8 cellular contexts compared by ENCODE assay signal in the genomic region with DNA sequence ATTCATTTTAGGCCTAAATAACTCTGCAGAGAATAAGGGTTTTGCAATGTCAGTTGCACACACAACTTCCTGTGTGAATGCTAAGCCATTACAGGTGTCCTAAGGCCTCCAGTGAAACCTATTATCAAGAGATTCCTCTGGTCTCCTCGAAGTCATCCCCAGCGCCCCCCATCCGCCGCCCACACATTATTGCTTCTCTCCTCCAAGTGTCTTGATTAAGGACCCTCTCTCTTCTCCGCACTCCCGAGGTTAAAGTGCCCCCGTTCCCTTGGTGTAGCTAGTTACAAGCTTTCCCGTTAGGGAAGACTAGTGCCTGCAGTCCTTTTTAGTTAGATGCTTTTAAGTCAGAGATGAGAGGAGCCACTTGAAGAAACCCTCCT. TPM values are rescaled to one million over a fixed set of nuclear protein-coding genes. Genes with fewer than 3 reads are reported as not detected.
A peak's percentile ranks its signal among the peaks of the same experiment; 100 is the strongest.
DNase-seq lines count a peak whose midpoint lies in the region; ATAC-seq and TF ChIP-seq lines count a peak whose summit lies in the region.

No MANE protein-coding gene starts in this region.

- H3F3A ChIP-seq in OCI-LY1 (ENCODE audit: insufficient read depth, low read length): no peaks in the 10 kb centered on the region

- peak overlapping the region; percentile 98 for H3K27ac ChIP-seq in OCI-LY1 (ENCODE audit: low read depth, low read length, poor library complexity, severe bottlenecking)
- H3K27ac ChIP-seq in left ventricle myocardium inferior (replicated peaks): peak overlapping the region; percentile 98

- H3K9me3 ChIP-seq in OCI-LY1 (ENCODE audit: low read length) (no peaks in the 10 kb centered on the region), left ventricle myocardium inferior (replicated peaks) (no peaks in the 10 kb centered on the region), skeletal muscle satellite cell (replicated peaks; ENCODE audit: low read length) (no peaks in the 10 kb centered on the region)

- POLR2A ChIA-PET in HEK293T (lab: Yijun Ruan, JAX): interaction anchor here (1.5 kb wide), 1 partner anchor 58 kb away, joined by 5 read pairs; no protein-coding TSS in a partner anchor

- TF ChIP-seq CTCF in OCI-LY1 (IDR thresholded peaks at IDR 0.05; ENCODE audit: low read length) (no peak), left ventricle myocardium inferior (IDR thresholded peaks at IDR 0.05; ENCODE audit: borderline replicate concordance) (no peak)

- H3K4me3 ChIP-seq in OCI-LY1 (ENCODE audit: low read depth, low read length, poor library complexity, severe bottlenecking) (peak overlapping the region; percentile 69), left ventricle myocardium inferior (peak overlapping the region; percentile 93), skeletal muscle satellite cell (ENCODE audit: low read length) (peak overlapping the region; percentile 98)

- CTCF ChIA-PET in activated naive CD4-positive, alpha-beta T cell treated with anti-CD3 and anti-CD28 coated beads for 36 hours (lab: Charles Lee): interaction anchor here (1.2 to 1.5 kb wide), 5 partner anchors 9 to 89 kb away, joined by 3 to 7 read pairs (median 5); no protein-coding TSS in a partner anchor
- CTCF ChIA-PET in HEK293T (lab: Yijun Ruan, JAX): interaction anchor here (0.9 to 1.6 kb wide), 5 partner anchors 14 to 251 kb away, joined by 3 read pairs; no protein-coding TSS in a partner anchor

- peaks cover 70% of the 10 kb centered on the region for H3K4me1 ChIP-seq in OCI-LY1 (ENCODE audit: insufficient read depth, low read length, severe bottlenecking)
- H3K4me1 ChIP-seq in left ventricle myocardium inferior: peaks cover 66% of the 10 kb centered on the region
- peaks cover 49% of the 10 kb centered on the region for H3K4me1 ChIP-seq in skeletal muscle satellite cell (ENCODE audit: control insufficient read depth, insufficient read depth, low read length)

- peaks cover 11% of the 10 kb centered on the region for H3K36me3 Mint-ChIP-seq in activated naive CD4-positive, alpha-beta T cell treated with anti-CD3 and anti-CD28 coated beads for 36 hours (ENCODE audit: low read depth)

- peak overlapping the region; percentile 99 for H3K4me3 Mint-ChIP-seq in activated naive CD4-positive, alpha-beta T cell treated with anti-CD3 and anti-CD28 coated beads for 36 hours

- no peaks in the 10 kb centered on the region for H3K27me3 ChIP-seq in OCI-LY1 (ENCODE audit: insufficient read depth, low read length)
- H3K27me3 ChIP-seq in left ventricle myocardium inferior (ENCODE audit: low read depth): no peaks in the 10 kb centered on the region
- H3K27me3 ChIP-seq in skeletal muscle satellite cell (ENCODE audit: control insufficient read depth, insufficient read depth, low read length): no peaks in the 10 kb centered on the region

- no peaks in the 10 kb centered on the region for H3K9me2 ChIP-seq in OCI-LY1 (ENCODE audit: low read depth, low read length)

- peak overlapping the region; percentile 77 for H3K9ac ChIP-seq in OCI-LY1 (ENCODE audit: low read length)
- H3K9ac ChIP-seq in skeletal muscle satellite cell (ENCODE audit: low read depth, low read length): peak overlapping the region; percentile 99

- H3K4me2 ChIP-seq in OCI-LY1 (ENCODE audit: low read length) (peak overlapping the region; percentile 94), skeletal muscle satellite cell (ENCODE audit: low read length) (peak overlapping the region; percentile 92)

- no peaks in the 10 kb centered on the region for H3K27me3 Mint-ChIP-seq in activated naive CD4-positive, alpha-beta T cell treated with anti-CD3 and anti-CD28 coated beads for 36 hours (ENCODE audit: low read depth)

- H3K27ac Mint-ChIP-seq in activated naive CD4-positive, alpha-beta T cell treated with anti-CD3 and anti-CD28 coated beads for 36 hours: peak overlapping the region; percentile 99

- DNase-seq in DMS79 (lab: John Stamatoyannopoulos, UW) (peak; percentile 24), left ventricle myocardium inferior (no peak), HEK293T (ENCODE audit: extremely low spot score) (no peak)
- peak; percentile 62 for DNase-seq in activated naive CD4-positive, alpha-beta T cell treated with anti-CD3 and anti-CD28 coated beads for 36 hours

- H3K4me1 Mint-ChIP-seq in activated naive CD4-positive, alpha-beta T cell treated with anti-CD3 and anti-CD28 coated beads for 36 hours (ENCODE audit: low read depth): peaks cover 52% of the 10 kb centered on the region

- H4K20me1 ChIP-seq in OCI-LY1 (ENCODE audit: insufficient read depth, low read length): no peaks in the 10 kb centered on the region

- intact Hi-C loops in activated naive CD4-positive, alpha-beta T cell treated with anti-CD3 and anti-CD28 coated beads for 36 hours (cut with micrococcal nuclease): loop anchor here (1.0 to 10.0 kb wide), 12 partner anchors 13 to 1459 kb away; a partner anchor contains a TSS
- intact Hi-C loops in left ventricle myocardium inferior (cut with micrococcal nuclease): loop anchor here (10.0 kb wide), 1 partner anchor 49 kb away; no protein-coding TSS in a partner anchor

- ATAC-seq in HG02588 (IDR thresholded peaks at IDR 0.05; ENCODE audit: unreplicated experiment) (no peak), GM21576 (IDR thresholded peaks at IDR 0.05; ENCODE audit: unreplicated experiment) (no peak)

- H3K9me3 Mint-ChIP-seq in activated naive CD4-positive, alpha-beta T cell treated with anti-CD3 and anti-CD28 coated beads for 36 hours: no peaks in the 10 kb centered on the region

- no peaks in the 10 kb centered on the region for H3K36me3 ChIP-seq in OCI-LY1 (ENCODE audit: insufficient read depth, low read length)
- H3K36me3 ChIP-seq in left ventricle myocardium inferior: no peaks in the 10 kb centered on the region
- H3K36me3 ChIP-seq in skeletal muscle satellite cell (ENCODE audit: insufficient read depth, low read length): no peaks in the 10 kb centered on the region

- H2AFZ ChIP-seq in OCI-LY1 (ENCODE audit: low read length): no peak overlapping the region

- peaks cover 48% of the 10 kb centered on the region for H3K79me2 ChIP-seq in OCI-LY1 (ENCODE audit: insufficient read depth, low read length)

TF ChIP-seq in HEK293T, 16 proteins besides CTCF, POLR2A, EP300 and RAD21:
- TF ChIP-seq ZNF384 (IDR thresholded peaks at IDR 0.05): no peak
- no peak for TF ChIP-seq BHLHE40 (IDR thresholded peaks at IDR 0.05; ENCODE audit: borderline replicate concordance)
- TF ChIP-seq FOXK2 (IDR thresholded peaks at IDR 0.05): no peak
- TF ChIP-seq FOXM1 (IDR thresholded peaks at IDR 0.05; ENCODE audit: borderline replicate concordance): no peak
- TF ChIP-seq CTBP1 (IDR thresholded peaks at IDR 0.05; ENCODE audit: borderline replicate concordance): no peak
- no peak for TF ChIP-seq HDGF (IDR thresholded peaks at IDR 0.05; ENCODE audit: borderline replicate concordance)
- TF ChIP-seq, protein P1, sequence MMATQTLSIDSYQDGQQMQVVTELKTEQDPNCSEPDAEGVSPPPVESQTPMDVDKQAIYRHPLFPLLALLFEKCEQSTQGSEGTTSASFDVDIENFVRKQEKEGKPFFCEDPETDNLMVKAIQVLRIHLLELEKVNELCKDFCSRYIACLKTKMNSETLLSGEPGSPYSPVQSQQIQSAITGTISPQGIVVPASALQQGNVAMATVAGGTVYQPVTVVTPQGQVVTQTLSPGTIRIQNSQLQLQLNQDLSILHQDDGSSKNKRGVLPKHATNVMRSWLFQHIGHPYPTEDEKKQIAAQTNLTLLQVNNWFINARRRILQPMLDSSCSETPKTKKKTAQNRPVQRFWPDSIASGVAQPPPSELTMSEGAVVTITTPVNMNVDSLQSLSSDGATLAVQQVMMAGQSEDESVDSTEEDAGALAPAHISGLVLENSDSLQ (IDR thresholded peaks at IDR 0.05): no peak
- TF ChIP-seq NFRKB (IDR thresholded peaks at IDR 0.05): no peak
- no peak for TF ChIP-seq ELF4 (IDR thresholded peaks at IDR 0.05)
- TF ChIP-seq L3MBTL2 (conservative IDR thresholded peaks at IDR 0.05): no peak
- TF ChIP-seq TARDBP (IDR thresholded peaks at IDR 0.05): no peak
- TF ChIP-seq SP1 (IDR thresholded peaks at IDR 0.05): no peak

RNA-seq across cellular contexts. Expression of a gene that starts 1.2 kb away (rescaled TPM):
- 10 to 100 TPM; 22.0 to 24.1 TPM for total RNA-seq in activated naive CD4-positive, alpha-beta T cell treated with anti-CD3 and anti-CD28 coated beads for 36 hours
- total RNA-seq in left ventricle myocardium inferior: 16.2 TPM
- total RNA-seq in skeletal muscle satellite cell (2012; rRNA removed): 10.9 and 12.2 TPM in 2 replicates

Comparison
In these comparisons a context has a peak if more than half of its experiments do, and no peak if none do; other contexts are left out.
1. DNase-seq: peak in DMS79 (single experiment) and activated naive CD4-positive, alpha-beta T cell treated with anti-CD3 and anti-CD28 coated beads for 36 hours (single experiment); none in left ventricle myocardium inferior (single experiment) and HEK293T (single experiment).
2. Peak in every context shown above with its lines, with median percentiles within 50 percentile points of each other: H3K4me3 ChIP-seq.